1 cellular context compared by ENCODE assay signal in the genomic region with DNA sequence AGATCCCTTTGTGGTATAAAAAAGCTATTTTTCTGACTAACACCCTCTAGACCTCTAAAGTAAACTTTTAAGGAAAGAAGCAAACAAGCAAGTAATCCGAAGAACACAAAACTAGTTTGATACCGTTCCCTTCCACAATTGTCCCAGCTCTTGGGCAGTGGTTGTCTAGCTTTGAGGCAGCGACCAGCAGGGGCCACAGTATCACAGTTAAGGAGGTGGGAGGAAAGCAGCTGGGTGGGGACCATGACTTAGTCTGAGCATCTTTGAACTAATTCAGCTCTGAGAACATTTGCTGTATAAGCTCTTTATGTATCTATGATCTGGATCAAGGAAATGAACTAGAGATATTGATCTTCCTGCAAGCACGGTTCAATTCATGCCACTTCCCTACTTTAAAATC.
TF ChIP-seq lines count a peak whose summit lies in the region.

No MANE protein-coding gene starts in this region.

TF ChIP-seq in GM23338, 12 proteins besides CTCF, POLR2A, EP300 and RAD21 (continued from another document):
- TF ChIP-seq ZNF331 (CRISPR knock-in tag; IDR thresholded peaks at IDR 0.05; ENCODE audit: low read depth) (no peak), ZNF114 (CRISPR knock-in tag; IDR thresholded peaks at IDR 0.05) (no peak)
